Comparison of ENCODE assay signal across 28 cellular contexts in genomic region chr4:189396435-189396834, GRCh38.
"Had no signal": no experiment of that assay in that cellular context is flagged by ENCODE, and none has a peak within 500 bp of the region (broad histone marks: within the 10 kb centered on the region; RNA-seq: fewer than 3 reads in every experiment).

No MANE protein-coding gene starts in this region.

- H3K9ac ChIP-seq: parathyroid adenoma had no signal

- H2AFZ ChIP-seq: parathyroid adenoma had no signal

- DNase-seq: naive thymus-derived CD8-positive, alpha-beta T cell; nephron progenitor cell; occipital lobe; ovary; psoas muscle; right cardiac atrium; right lobe of liver; sigmoid colon; small intestine; stimulated activated CD4-positive, alpha-beta T cell treated with anti-CD3 and anti-CD28 coated beads, Interleukin-15, amount 100 ng/mL, for 24 hours; stimulated activated CD4-positive, alpha-beta T cell treated with anti-CD3 and anti-CD28 coated beads, Interleukin-2, amount 100 ng/mL, for 24 hours; stimulated activated CD4-positive, alpha-beta T cell treated with anti-CD3 and anti-CD28 coated beads, Interleukin-2, amount 100 ng/mL, for 48 hours; stimulated activated CD4-positive, alpha-beta T cell treated with anti-CD3 and anti-CD28 coated beads, Interleukin-4, amount 100 ng/mL, for 24 hours; stimulated activated naive B cell treated with anti-CD40 and anti-IgM and Interleukin-4, amounts not matched to agents 10 μg/mL and 1 μg/mL and 100 μg/mL, for 72 hours; stimulated activated naive CD4-positive, alpha-beta T cell treated with Interleukin-2 at 50 U/mL for 16 hours; stomach; thyroid gland; trophoblast cell; upper lobe of left lung; uterus had no signal

- H3K9me3 ChIP-seq: ovary, right lobe of liver, stomach, thoracic aorta, thyroid gland, tibial nerve, upper lobe of left lung, uterus had no signal

- H3K36me3 ChIP-seq: ovary, right lobe of liver, sigmoid colon, stomach, thoracic aorta, thyroid gland, tibial nerve, upper lobe of left lung, uterus had no signal

- H3K27ac Mint-ChIP-seq: naive thymus-derived CD8-positive, alpha-beta T cell; natural killer cell treated with Interleukin-12 subunit alpha and Interleukin-12 subunit beta and Interleukin-15 and Interleukin-18, amount 100 ng/mL, for 72 hours; nephron progenitor cell; progenitor cell of endocrine pancreas; stimulated activated effector memory CD8-positive, alpha-beta T cell treated with anti-CD3 and anti-CD28 coated beads, Interleukin-12 subunit alpha, Interleukin-12 subunit beta, amount 100 ng/mL, for 72 hours; stimulated activated naive B cell treated with anti-CD40 and anti-IgM and Interleukin-4, amounts not matched to agents 10 μg/mL and 1 μg/mL and 100 μg/mL, for 72 hours; stimulated activated naive CD8-positive, alpha-beta T cell treated with anti-CD3 and anti-CD28 coated beads, Interleukin-15, Interleukin-2, amounts not matched to agents 100 ng/mL and 50 ng/mL, for 24 hours had no signal

- H3K4me1 Mint-ChIP-seq: naive thymus-derived CD8-positive, alpha-beta T cell; nephron progenitor cell; neural crest cell; stimulated activated effector memory CD8-positive, alpha-beta T cell treated with anti-CD3 and anti-CD28 coated beads, Interleukin-12 subunit alpha, Interleukin-12 subunit beta, amount 100 ng/mL, for 72 hours; stimulated activated naive B cell treated with anti-CD40 and anti-IgM and Interleukin-4, amounts not matched to agents 10 μg/mL and 1 μg/mL and 100 μg/mL, for 72 hours had no signal

- ATAC-seq: naive thymus-derived CD8-positive, alpha-beta T cell; psoas muscle; right cardiac atrium; stimulated activated effector memory CD8-positive, alpha-beta T cell treated with anti-CD3 and anti-CD28 coated beads, Interleukin-12 subunit alpha, Interleukin-12 subunit beta, amount 100 ng/mL, for 72 hours; stimulated activated naive B cell treated with anti-CD40 and anti-IgM and Interleukin-4, amounts not matched to agents 10 μg/mL and 1 μg/mL and 100 μg/mL, for 72 hours had no signal

- H3K27me3 Mint-ChIP-seq: natural killer cell treated with Interleukin-12 subunit alpha and Interleukin-12 subunit beta and Interleukin-15 and Interleukin-18, amount 100 ng/mL, for 72 hours; stimulated activated naive B cell treated with anti-CD40 and anti-IgM and Interleukin-4, amounts not matched to agents 10 μg/mL and 1 μg/mL and 100 μg/mL, for 72 hours; stimulated activated naive CD8-positive, alpha-beta T cell treated with anti-CD3 and anti-CD28 coated beads, Interleukin-15, Interleukin-2, amounts not matched to agents 100 ng/mL and 50 ng/mL, for 24 hours had no signal

- H3K36me3 Mint-ChIP-seq: naive thymus-derived CD8-positive, alpha-beta T cell; stimulated activated effector memory CD8-positive, alpha-beta T cell treated with anti-CD3 and anti-CD28 coated beads, Interleukin-12 subunit alpha, Interleukin-12 subunit beta, amount 100 ng/mL, for 72 hours; stimulated activated naive B cell treated with anti-CD40 and anti-IgM and Interleukin-4, amounts not matched to agents 10 μg/mL and 1 μg/mL and 100 μg/mL, for 72 hours had no signal

- H3K4me1 ChIP-seq: parathyroid adenoma, psoas muscle, right lobe of liver, sigmoid colon, stomach, thyroid gland, tibial nerve, upper lobe of left lung, uterus had no signal

- H3K4me3 Mint-ChIP-seq: naive thymus-derived CD8-positive, alpha-beta T cell; natural killer cell treated with Interleukin-12 subunit alpha and Interleukin-12 subunit beta and Interleukin-15 and Interleukin-18, amount 100 ng/mL, for 72 hours; nephron progenitor cell; neural crest cell; stimulated activated effector memory CD8-positive, alpha-beta T cell treated with anti-CD3 and anti-CD28 coated beads, Interleukin-12 subunit alpha, Interleukin-12 subunit beta, amount 100 ng/mL, for 72 hours; stimulated activated naive B cell treated with anti-CD40 and anti-IgM and Interleukin-4, amounts not matched to agents 10 μg/mL and 1 μg/mL and 100 μg/mL, for 72 hours; stimulated activated naive CD8-positive, alpha-beta T cell treated with anti-CD3 and anti-CD28 coated beads, Interleukin-15, Interleukin-2, amounts not matched to agents 100 ng/mL and 50 ng/mL, for 24 hours had no signal

- H3K27me3 ChIP-seq: ovary, right lobe of liver, sigmoid colon, stomach, thyroid gland, tibial nerve, upper lobe of left lung, uterus had no signal

- H3K4me3 ChIP-seq: ovary, psoas muscle, right lobe of liver, sigmoid colon, stomach, thoracic aorta, thyroid gland, tibial nerve, upper lobe of left lung, uterus had no signal

- H3K27ac ChIP-seq: ovary, parathyroid adenoma, psoas muscle, right lobe of liver, sigmoid colon, stomach, thoracic aorta, thyroid gland, tibial nerve, upper lobe of left lung, uterus had no signal
